Comparison of ENCODE assay signal across 1 cellular context in genomic region chr4:41487868-41488267, GRCh38.
TF ChIP-seq lines count a peak whose summit lies in the region.

No MANE protein-coding gene starts in this region.

TF ChIP-seq in liver, 16 proteins besides CTCF, POLR2A, EP300 and RAD21 (continued from another document):
- TF ChIP-seq, protein P1, sequence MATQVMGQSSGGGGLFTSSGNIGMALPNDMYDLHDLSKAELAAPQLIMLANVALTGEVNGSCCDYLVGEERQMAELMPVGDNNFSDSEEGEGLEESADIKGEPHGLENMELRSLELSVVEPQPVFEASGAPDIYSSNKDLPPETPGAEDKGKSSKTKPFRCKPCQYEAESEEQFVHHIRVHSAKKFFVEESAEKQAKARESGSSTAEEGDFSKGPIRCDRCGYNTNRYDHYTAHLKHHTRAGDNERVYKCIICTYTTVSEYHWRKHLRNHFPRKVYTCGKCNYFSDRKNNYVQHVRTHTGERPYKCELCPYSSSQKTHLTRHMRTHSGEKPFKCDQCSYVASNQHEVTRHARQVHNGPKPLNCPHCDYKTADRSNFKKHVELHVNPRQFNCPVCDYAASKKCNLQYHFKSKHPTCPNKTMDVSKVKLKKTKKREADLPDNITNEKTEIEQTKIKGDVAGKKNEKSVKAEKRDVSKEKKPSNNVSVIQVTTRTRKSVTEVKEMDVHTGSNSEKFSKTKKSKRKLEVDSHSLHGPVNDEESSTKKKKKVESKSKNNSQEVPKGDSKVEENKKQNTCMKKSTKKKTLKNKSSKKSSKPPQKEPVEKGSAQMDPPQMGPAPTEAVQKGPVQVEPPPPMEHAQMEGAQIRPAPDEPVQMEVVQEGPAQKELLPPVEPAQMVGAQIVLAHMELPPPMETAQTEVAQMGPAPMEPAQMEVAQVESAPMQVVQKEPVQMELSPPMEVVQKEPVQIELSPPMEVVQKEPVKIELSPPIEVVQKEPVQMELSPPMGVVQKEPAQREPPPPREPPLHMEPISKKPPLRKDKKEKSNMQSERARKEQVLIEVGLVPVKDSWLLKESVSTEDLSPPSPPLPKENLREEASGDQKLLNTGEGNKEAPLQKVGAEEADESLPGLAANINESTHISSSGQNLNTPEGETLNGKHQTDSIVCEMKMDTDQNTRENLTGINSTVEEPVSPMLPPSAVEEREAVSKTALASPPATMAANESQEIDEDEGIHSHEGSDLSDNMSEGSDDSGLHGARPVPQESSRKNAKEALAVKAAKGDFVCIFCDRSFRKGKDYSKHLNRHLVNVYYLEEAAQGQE (IDR thresholded peaks at IDR 0.05), result no peak
- TF ChIP-seq NR2F2 (IDR thresholded peaks at IDR 0.05) (no peak), HNF4G (IDR thresholded peaks at IDR 0.05) (no peak), FOXA1 (IDR thresholded peaks at IDR 0.05) (no peak), SP1 (IDR thresholded peaks at IDR 0.05) (no peak), MAX (IDR thresholded peaks at IDR 0.05) (no peak), RXRA (IDR thresholded peaks at IDR 0.05) (peak in 1 of 2 donors; percentile 62), FOXA2 (IDR thresholded peaks at IDR 0.05) (no peak), TAF1 (conservative IDR thresholded peaks at IDR 0.05) (no peak), EGR1 (IDR thresholded peaks at IDR 0.05; ENCODE audit: low read depth in 2 of 2) (no peak), HNF4A (conservative IDR thresholded peaks at IDR 0.05) (peak in 1 of 2 donors; percentile 67)
- TF ChIP-seq, protein P2, sequence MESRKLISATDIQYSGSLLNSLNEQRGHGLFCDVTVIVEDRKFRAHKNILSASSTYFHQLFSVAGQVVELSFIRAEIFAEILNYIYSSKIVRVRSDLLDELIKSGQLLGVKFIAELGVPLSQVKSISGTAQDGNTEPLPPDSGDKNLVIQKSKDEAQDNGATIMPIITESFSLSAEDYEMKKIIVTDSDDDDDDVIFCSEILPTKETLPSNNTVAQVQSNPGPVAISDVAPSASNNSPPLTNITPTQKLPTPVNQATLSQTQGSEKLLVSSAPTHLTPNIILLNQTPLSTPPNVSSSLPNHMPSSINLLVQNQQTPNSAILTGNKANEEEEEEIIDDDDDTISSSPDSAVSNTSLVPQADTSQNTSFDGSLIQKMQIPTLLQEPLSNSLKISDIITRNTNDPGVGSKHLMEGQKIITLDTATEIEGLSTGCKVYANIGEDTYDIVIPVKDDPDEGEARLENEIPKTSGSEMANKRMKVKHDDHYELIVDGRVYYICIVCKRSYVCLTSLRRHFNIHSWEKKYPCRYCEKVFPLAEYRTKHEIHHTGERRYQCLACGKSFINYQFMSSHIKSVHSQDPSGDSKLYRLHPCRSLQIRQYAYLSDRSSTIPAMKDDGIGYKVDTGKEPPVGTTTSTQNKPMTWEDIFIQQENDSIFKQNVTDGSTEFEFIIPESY (IDR thresholded peaks at IDR 0.05), result peak; percentile 15
